ENCODE assay signal across 10 cellular contexts in genomic region chr3:16286672-16287604, GRCh38. TPM values are rescaled to one million over a fixed set of nuclear protein-coding genes. Genes with fewer than 3 reads are reported as not detected.
DNase-seq lines count a peak whose midpoint lies in the region; ATAC-seq, FAIRE-seq and TF ChIP-seq lines count a peak whose summit lies in the region.
"Had no signal": no experiment of that assay in that cellular context is flagged by ENCODE, and none has a peak within 500 bp of the region (broad histone marks: within the 10 kb centered on the region; RNA-seq: fewer than 3 reads in every experiment).

No MANE protein-coding gene starts in this region.

- peak overlapping the region; percentile 48 for H3K4me2 ChIP-seq in BLaER1

- H3K4me1 Mint-ChIP-seq in activated CD8-positive, alpha-beta T cell treated with anti-CD3 and anti-CD28 coated beads, Interleukin-2, amount 10 ng/mL, durations not matched to agents 7 days and 5 days (ENCODE audit: low read depth), result peaks cover 46% of the 10 kb centered on the region
- no peaks in the 10 kb centered on the region for H3K4me1 Mint-ChIP-seq in WTC11

- H3K4me3 ChIP-seq in BLaER1, result no peak overlapping the region
- H3K4me3 ChIP-seq in mucosa of rectum (ENCODE audit: low read length in 2 of 2), result peak overlapping the region; percentile 25 to 59

- H3K27ac ChIP-seq in BLaER1 (no peak overlapping the region), mucosa of rectum (ENCODE audit: low read depth in 2 of 2, low read length in 2 of 2) (peak overlapping the region; percentile 69 to 71)

- FAIRE-seq in HTR-8/SVneo (lab: Jason Lieb, UNC), result no peak

- H4K20me1 ChIP-seq in BLaER1, result peaks cover 8% of the 10 kb centered on the region

- peaks cover 46% of the 10 kb centered on the region for H3K36me3 ChIP-seq in BLaER1
- peaks cover 29 to 32% of the 10 kb centered on the region in 2 donors for H3K36me3 ChIP-seq in mucosa of rectum (ENCODE audit: control insufficient read depth in 2 of 2, insufficient read depth in 2 of 2, low read length in 2 of 2)

- H3K27me3 Mint-ChIP-seq in activated CD8-positive, alpha-beta T cell treated with anti-CD3 and anti-CD28 coated beads, Interleukin-2, amount 10 ng/mL, durations not matched to agents 7 days and 5 days (ENCODE audit: low read depth), result no peaks in the 10 kb centered on the region
- no peaks in the 10 kb centered on the region for H3K27me3 Mint-ChIP-seq in WTC11 (ENCODE audit: low read depth)

- peaks cover 85% of the 10 kb centered on the region for H3K36me3 Mint-ChIP-seq in activated CD8-positive, alpha-beta T cell treated with anti-CD3 and anti-CD28 coated beads, Interleukin-2, amount 10 ng/mL, durations not matched to agents 7 days and 5 days (ENCODE audit: low read depth)
- H3K36me3 Mint-ChIP-seq in WTC11, result peaks cover 20% of the 10 kb centered on the region

- H3K9me3 Mint-ChIP-seq in activated CD8-positive, alpha-beta T cell treated with anti-CD3 and anti-CD28 coated beads, Interleukin-2, amount 10 ng/mL, durations not matched to agents 7 days and 5 days (ENCODE audit: insufficient read depth), result no peaks in the 10 kb centered on the region
- H3K9me3 Mint-ChIP-seq in WTC11, result no peaks in the 10 kb centered on the region

- H3K9ac ChIP-seq in BLaER1 (no peak overlapping the region), mucosa of rectum (ENCODE audit: low read depth in 1 of 2, low read length in 2 of 2) (peak overlapping the region; percentile 8 to 14)

- H3K4me3 Mint-ChIP-seq in activated CD8-positive, alpha-beta T cell treated with anti-CD3 and anti-CD28 coated beads, Interleukin-2, amount 10 ng/mL, durations not matched to agents 7 days and 5 days, result peak overlapping the region; percentile 92
- no peak overlapping the region for H3K4me3 Mint-ChIP-seq in WTC11

- ATAC-seq in GM18502 (IDR thresholded peaks at IDR 0.05; ENCODE audit: poor library complexity, unreplicated experiment) (peak; percentile 29), WTC11 (no peak), HG03571 (IDR thresholded peaks at IDR 0.05; ENCODE audit: unreplicated experiment) (no peak)
- ATAC-seq in activated CD8-positive, alpha-beta T cell treated with anti-CD3 and anti-CD28 coated beads, Interleukin-2, amount 10 ng/mL, durations not matched to agents 7 days and 5 days, result no peak

- DNase-seq in activated CD8-positive, alpha-beta T cell treated with anti-CD3 and anti-CD28 coated beads, Interleukin-2, amount 10 ng/mL, durations not matched to agents 7 days and 5 days, result peak; percentile 30
- DNase-seq in HTR-8/SVneo (ENCODE audit: insufficient read length, low spot score), result no peak
- no peak for DNase-seq in WTC11 (ENCODE audit: low spot score)
- DNase-seq in ACHN, result no peak
- DNase-seq: amniotic stem cell, kidney glomerular epithelial cell had no signal

- POLR2A ChIA-PET in activated CD8-positive, alpha-beta T cell treated with anti-CD3 and anti-CD28 coated beads, Interleukin-2, amount 10 ng/mL, durations not matched to agents 7 days and 5 days (lab: Charles Lee), result interaction anchor here (0.6 to 2.5 kb wide), 11 partner anchors 8 to 33 kb away, joined by 3 to 12 read pairs (median 6); partner anchors contain the start of genes DPH3 and OXNAD1
- POLR2A ChIA-PET in WTC11 (lab: Charles Lee), result no interaction called here

- TF ChIP-seq CTCF in WTC11 (IDR thresholded peaks at IDR 0.05), result no peak

- H3K27me3 ChIP-seq in BLaER1 (no peaks in the 10 kb centered on the region), mucosa of rectum (ENCODE audit: control insufficient read depth in 2 of 2, insufficient read depth in 2 of 2, low read length in 2 of 2) (no peaks in the 10 kb centered on the region)

- in situ Hi-C loops in ACHN (cut with HindIII; ENCODE audit: low pct_ligation_motif_present, low pct_unique_long_range_greater_than_20kb, low sequenced_read_pairs), result no loop called here

- H3K9me3 ChIP-seq in BLaER1 (no peaks in the 10 kb centered on the region), mucosa of rectum (ENCODE audit: control insufficient read depth in 2 of 2, low read length in 2 of 2) (no peaks in the 10 kb centered on the region)

- H3K4me1 ChIP-seq in BLaER1 (peaks cover 38% of the 10 kb centered on the region), mucosa of rectum (ENCODE audit: control insufficient read depth in 2 of 2, insufficient read depth in 2 of 2, low read length in 2 of 2) (no peaks in the 10 kb centered on the region)

- CTCF ChIA-PET in activated CD8-positive, alpha-beta T cell treated with anti-CD3 and anti-CD28 coated beads, Interleukin-2, amount 10 ng/mL, durations not matched to agents 7 days and 5 days (lab: Charles Lee), result interaction anchor here (1.0 to 8.2 kb wide), 11 partner anchors 9 to 263 kb away, joined by 3 to 114 read pairs (median 9); partner anchors contain the start of genes DPH3 and OXNAD1
- CTCF ChIA-PET in WTC11 (lab: Charles Lee), result interaction anchor here (0.6 kb wide), 1 partner anchor 19 kb away, joined by 4 read pairs; no protein-coding TSS in a partner anchor

- H3K27ac Mint-ChIP-seq in activated CD8-positive, alpha-beta T cell treated with anti-CD3 and anti-CD28 coated beads, Interleukin-2, amount 10 ng/mL, durations not matched to agents 7 days and 5 days, result peak overlapping the region; percentile 88
- H3K27ac Mint-ChIP-seq in WTC11, result no peak overlapping the region

TF ChIP-seq in WTC11, 78 proteins besides CTCF, POLR2A, EP300 and RAD21 (continues in another document):
- TF ChIP-seq NR1H2 (CRISPR knock-in tag; IDR thresholded peaks at IDR 0.05), result no peak
- TF ChIP-seq HMGA2 (CRISPR knock-in tag; IDR thresholded peaks at IDR 0.05), result no peak
- no peak for TF ChIP-seq FOXK1 (CRISPR knock-in tag; IDR thresholded peaks at IDR 0.05)
- no peak for TF ChIP-seq ZNF263 (CRISPR knock-in tag; IDR thresholded peaks at IDR 0.05; ENCODE audit: low read depth)
- no peak for TF ChIP-seq ZNF512 (CRISPR knock-in tag; IDR thresholded peaks at IDR 0.05; ENCODE audit: borderline replicate concordance)
- TF ChIP-seq ZMAT4 (CRISPR knock-in tag; IDR thresholded peaks at IDR 0.05), result no peak
- no peak for TF ChIP-seq MAX (CRISPR knock-in tag; IDR thresholded peaks at IDR 0.05)
- no peak for TF ChIP-seq AFF4 (CRISPR knock-in tag; IDR thresholded peaks at IDR 0.05; ENCODE audit: borderline replicate concordance)
- no peak for TF ChIP-seq OVOL2 (CRISPR knock-in tag; IDR thresholded peaks at IDR 0.05; ENCODE audit: borderline replicate concordance)
- no peak for TF ChIP-seq ZNF121 (CRISPR knock-in tag; IDR thresholded peaks at IDR 0.05)
- TF ChIP-seq NFATC4 (CRISPR knock-in tag; IDR thresholded peaks at IDR 0.05), result no peak
- no peak for TF ChIP-seq ATF3 (CRISPR knock-in tag; conservative IDR thresholded peaks at IDR 0.05)

RNA-seq across cellular contexts. Expression of gene OXNAD1, which starts 21.9 kb away (rescaled TPM):
- total RNA-seq in activated CD8-positive, alpha-beta T cell treated with anti-CD3 and anti-CD28 coated beads, Interleukin-2, amount 10 ng/mL, durations not matched to agents 7 days and 5 days, result 10 to 100 TPM; 68.2 to 69.1 TPM
- 20.1 to 21.7 TPM (median 21.4 TPM) in 3 replicates for total RNA-seq in WTC11 (2021)

RNA-seq across cellular contexts. Expression of gene DPH3, which starts 22.2 kb away (rescaled TPM):
- total RNA-seq in activated CD8-positive, alpha-beta T cell treated with anti-CD3 and anti-CD28 coated beads, Interleukin-2, amount 10 ng/mL, durations not matched to agents 7 days and 5 days, result 10 to 100 TPM; 18.2 to 20.5 TPM
- total RNA-seq in WTC11 (2021), result 26.5 to 27.8 TPM (median 26.6 TPM) in 3 replicates
